ENCODE assay signal across 8 cellular contexts in genomic region chrX:76143171-76143570, GRCh38. TPM values are rescaled to one million over a fixed set of nuclear protein-coding genes. Genes with fewer than 3 reads are reported as not detected.
DNase-seq lines count a peak whose midpoint lies in the region; ATAC-seq, FAIRE-seq and TF ChIP-seq lines count a peak whose summit lies in the region.
"Not testable (repeated sequence)": the region's sequence is repeated elsewhere in the genome, so short reads cannot be mapped to it uniquely, and the experiment has no call there.

No MANE protein-coding gene starts in this region.

- not testable (repeated sequence) for H3K36me3 Mint-ChIP-seq in astrocyte (ENCODE audit: low read depth, unreplicated experiment); stimulated activated naive B cell treated with anti-CD40 and anti-IgM and Interleukin-4, amounts not matched to agents 10 μg/mL and 1 μg/mL and 100 μg/mL, for 72 hours

- not testable (repeated sequence) for H3K9ac ChIP-seq in astrocyte (ENCODE audit: low read length)

- H3K4me3 ChIP-seq in astrocyte (ENCODE audit: insufficient read depth, low read depth, low read length): not testable (repeated sequence)

- not testable (repeated sequence) for H3K4me3 Mint-ChIP-seq in astrocyte (ENCODE audit: unreplicated experiment); stimulated activated naive B cell treated with anti-CD40 and anti-IgM and Interleukin-4, amounts not matched to agents 10 μg/mL and 1 μg/mL and 100 μg/mL, for 72 hours

- ATAC-seq in GM21447 (IDR thresholded peaks at IDR 0.05; ENCODE audit: unreplicated experiment) (peak; percentile 60), HG02759 (IDR thresholded peaks at IDR 0.05; ENCODE audit: unreplicated experiment) (peak; percentile 71), HG03066 (IDR thresholded peaks at IDR 0.05; ENCODE audit: low read depth, unreplicated experiment) (peak; percentile 71), HG03460 (IDR thresholded peaks at IDR 0.05; ENCODE audit: unreplicated experiment) (peak; percentile 68)
- peak; percentile 41 to 44 for ATAC-seq in stimulated activated naive B cell treated with anti-CD40 and anti-IgM and Interleukin-4, amounts not matched to agents 10 μg/mL and 1 μg/mL and 100 μg/mL, for 72 hours (replicated peaks)

- not testable (repeated sequence) for H3K27ac Mint-ChIP-seq in astrocyte (ENCODE audit: unreplicated experiment); stimulated activated naive B cell treated with anti-CD40 and anti-IgM and Interleukin-4, amounts not matched to agents 10 μg/mL and 1 μg/mL and 100 μg/mL, for 72 hours

- not testable (repeated sequence) for H2AFZ ChIP-seq in astrocyte (ENCODE audit: low read depth, low read length)

- H3K27me3 ChIP-seq in astrocyte (ENCODE audit: insufficient read depth, low read length): not testable (repeated sequence)

- H3K4me1 Mint-ChIP-seq in astrocyte (ENCODE audit: low read depth, unreplicated experiment); stimulated activated naive B cell treated with anti-CD40 and anti-IgM and Interleukin-4, amounts not matched to agents 10 μg/mL and 1 μg/mL and 100 μg/mL, for 72 hours: not testable (repeated sequence)

- H4K20me1 ChIP-seq in astrocyte (ENCODE audit: insufficient read depth, low read length): not testable (repeated sequence)

- H3K9me3 ChIP-seq in astrocyte (ENCODE audit: insufficient read depth, low read depth, low read length): not testable (repeated sequence)

- H3K27me3 Mint-ChIP-seq in astrocyte (ENCODE audit: low read depth, unreplicated experiment); stimulated activated naive B cell treated with anti-CD40 and anti-IgM and Interleukin-4, amounts not matched to agents 10 μg/mL and 1 μg/mL and 100 μg/mL, for 72 hours: not testable (repeated sequence)

- not testable (repeated sequence) for DNase-seq in GM18507 (ENCODE audit: extremely low spot score, insufficient read length, low read depth); GM19239 (ENCODE audit: insufficient read length, low spot score); astrocyte (ENCODE audit: low read depth); stimulated activated naive B cell treated with anti-CD40 and anti-IgM and Interleukin-4, amounts not matched to agents 10 μg/mL and 1 μg/mL and 100 μg/mL, for 72 hours

- FAIRE-seq in GM18507 (lab: Jason Lieb, UNC) (peak; percentile 99), GM19239 (lab: Jason Lieb, UNC) (peak; percentile 100), astrocyte (lab: Jason Lieb, UNC) (peak; percentile 88)

- H3K27ac ChIP-seq in astrocyte (ENCODE audit: low read depth, low read length): not testable (repeated sequence)

- H3K4me2 ChIP-seq in astrocyte (ENCODE audit: low read length): not testable (repeated sequence)

- not testable (repeated sequence) for H3K4me1 ChIP-seq in astrocyte (ENCODE audit: insufficient read depth, low read length)

- H3K79me2 ChIP-seq in astrocyte (ENCODE audit: insufficient read depth, low read length): not testable (repeated sequence)

- H3K36me3 ChIP-seq in astrocyte (ENCODE audit: insufficient read depth, low read length): not testable (repeated sequence)

- not testable (repeated sequence) for H3K9me3 Mint-ChIP-seq in astrocyte (ENCODE audit: unreplicated experiment); stimulated activated naive B cell treated with anti-CD40 and anti-IgM and Interleukin-4, amounts not matched to agents 10 μg/mL and 1 μg/mL and 100 μg/mL, for 72 hours

- not testable (repeated sequence) for TF ChIP-seq CTCF in astrocyte (IDR thresholded peaks at IDR 0.05; ENCODE audit: insufficient read depth, low read depth, low read length)

RNA-seq across cellular contexts. Expression of gene PBDC1, which starts 29.7 kb away (rescaled TPM):
- total RNA-seq in astrocyte: 26.9 and 31.1 TPM in 2 replicates
